9 cellular contexts compared by ENCODE assay signal in genomic region chr10:62046522-62047239, GRCh38.
DNase-seq lines count a peak whose midpoint lies in the region; ATAC-seq, FAIRE-seq and TF ChIP-seq lines count a peak whose summit lies in the region.
"Had no signal": no experiment of that assay in that cellular context is flagged by ENCODE, and none has a peak within 500 bp of the region (broad histone marks: within the 10 kb centered on the region; RNA-seq: fewer than 3 reads in every experiment).

No MANE protein-coding gene starts in this region.

- no peaks in the 10 kb centered on the region for H3K9me3 Mint-ChIP-seq in chondrocyte (ENCODE audit: low read depth)
- H3K9me3 Mint-ChIP-seq in naive thymus-derived CD8-positive, alpha-beta T cell: no peaks in the 10 kb centered on the region
- H3K9me3 Mint-ChIP-seq in GM23338: no peaks in the 10 kb centered on the region

- H3K9ac ChIP-seq in PC-3 (ENCODE audit: low read length): peak overlapping the region; percentile 42

- H3K27me3 ChIP-seq in PC-3 (ENCODE audit: low read length) (no peaks in the 10 kb centered on the region), GM23338 (ENCODE audit: insufficient read depth) (no peaks in the 10 kb centered on the region)

- H3K9me2 ChIP-seq in PC-3 (replicated peaks; ENCODE audit: low read length): no peaks in the 10 kb centered on the region
- H3K9me2 ChIP-seq in GM23338 (ENCODE audit: insufficient read depth): no peaks in the 10 kb centered on the region

- H3K4me2 ChIP-seq in PC-3 (ENCODE audit: low read length) (peak overlapping the region; percentile 80), GM23338 (no peak overlapping the region)

- H3K27ac ChIP-seq in PC-3 (ENCODE audit: low read length): peak overlapping the region; percentile 77
- H3K27ac ChIP-seq in GM23338 (ENCODE audit: low read depth): no peak overlapping the region

- H3K4me1 Mint-ChIP-seq in chondrocyte (ENCODE audit: low read depth) (peaks cover 78% of the 10 kb centered on the region), GM23338 (peaks cover 69% of the 10 kb centered on the region)
- H3K4me1 Mint-ChIP-seq in naive thymus-derived CD8-positive, alpha-beta T cell: peaks cover 21 to 98% (median 83%) of the 10 kb centered on the region in 4 donors

- TF ChIP-seq CTCF in PC-3 (conservative IDR thresholded peaks at IDR 0.05; ENCODE audit: low read depth, low read length) (no peak), chondrocyte (IDR thresholded peaks at IDR 0.05) (no peak), D721Med (IDR thresholded peaks at IDR 0.05; ENCODE audit: insufficient read depth, missing control alignments) (no peak), GM23338 (conservative IDR thresholded peaks at IDR 0.05; ENCODE audit: low read depth in 2 of 2) (no peak)

- H3K79me2 ChIP-seq in PC-3 (ENCODE audit: low read length) (peaks cover 27% of the 10 kb centered on the region), GM23338 (replicated peaks; ENCODE audit: insufficient read depth) (no peaks in the 10 kb centered on the region)

- H3K36me3 ChIP-seq in PC-3 (ENCODE audit: low read depth, low read length) (peaks cover 3% of the 10 kb centered on the region), GM23338 (ENCODE audit: insufficient read depth) (no peaks in the 10 kb centered on the region)

- peaks cover 12% of the 10 kb centered on the region for H3F3A ChIP-seq in PC-3 (ENCODE audit: low read length, unreplicated experiment)
- H3F3A ChIP-seq in GM23338 (replicated peaks; ENCODE audit: low read depth): no peaks in the 10 kb centered on the region

- no peak for FAIRE-seq in D721Med (lab: Jason Lieb, UNC)

- H4K20me1 ChIP-seq in PC-3 (ENCODE audit: low read length) (no peaks in the 10 kb centered on the region), GM23338 (replicated peaks; ENCODE audit: insufficient read depth) (no peaks in the 10 kb centered on the region)

- CTCF ChIA-PET in PC-3 (lab: Charles Lee): interaction anchor here (0.6 to 4.9 kb wide), 4 partner anchors 8 to 1463 kb away, joined by 3 to 52 read pairs (median 4); no protein-coding TSS in a partner anchor

- no peaks in the 10 kb centered on the region for H3K27me3 Mint-ChIP-seq in chondrocyte (ENCODE audit: low read depth)
- no peaks in the 10 kb centered on the region for H3K27me3 Mint-ChIP-seq in naive thymus-derived CD8-positive, alpha-beta T cell
- H3K27me3 Mint-ChIP-seq in GM23338 (ENCODE audit: insufficient read depth, low read depth, poor library complexity): peaks cover 4% of the 10 kb centered on the region

- peak overlapping the region; percentile 98 for H3K27ac Mint-ChIP-seq in chondrocyte (ENCODE audit: unreplicated experiment)
- H3K27ac Mint-ChIP-seq in naive thymus-derived CD8-positive, alpha-beta T cell: peak overlapping the region in 8 of 10 donors; percentile 2 to 97 (median 74)
- no peak overlapping the region for H3K27ac Mint-ChIP-seq in GM23338

- DNase-seq in stimulated activated CD4-positive, alpha-beta T cell treated with anti-CD3 and anti-CD28 coated beads, Interleukin-1b, Interleukin-23, amount 100 ng/mL, for 48 hours: peak; percentile 44
- no peak for DNase-seq in stimulated activated CD4-positive, alpha-beta T cell treated with anti-CD3 and anti-CD28 coated beads, Interleukin-12 subunit alpha, Interleukin-12 subunit beta, amount 100 ng/mL, for 4 hours
- DNase-seq in PC-3 (peak; percentile 97), chondrocyte (ENCODE audit: low spot score) (no peak), D721Med (ENCODE audit: insufficient read length, low spot score) (no peak), GM23338 (ENCODE audit: low spot score) (no peak)
- no peak for DNase-seq in naive thymus-derived CD8-positive, alpha-beta T cell

- POLR2A ChIA-PET in PC-3 (lab: Charles Lee; ENCODE audit: unreplicated experiment): interaction anchor here (0.5 to 1.5 kb wide), 7 partner anchors 9 to 386 kb away, joined by 3 to 14 read pairs (median 5); no protein-coding TSS in a partner anchor
- POLR2A ChIA-PET in naive thymus-derived CD8-positive, alpha-beta T cell (lab: Charles Lee): interaction anchor here (1.0 kb wide), 1 partner anchor 9 kb away, joined by 3 read pairs; no protein-coding TSS in a partner anchor

- peaks cover 15% of the 10 kb centered on the region for H3K36me3 Mint-ChIP-seq in chondrocyte (ENCODE audit: low read depth)
- peaks cover 0 to 13% (median 12%) of the 10 kb centered on the region in 3 donors for H3K36me3 Mint-ChIP-seq in naive thymus-derived CD8-positive, alpha-beta T cell
- H3K36me3 Mint-ChIP-seq in GM23338 (ENCODE audit: low read depth): no peaks in the 10 kb centered on the region

- ATAC-seq in HG02852 (IDR thresholded peaks at IDR 0.05; ENCODE audit: unreplicated experiment) (peak; percentile 33), PC-3 (peak; percentile 4), GM23338 (no peak)
- peak in 1 of 2 donors; percentile 35 for ATAC-seq in naive thymus-derived CD8-positive, alpha-beta T cell
- ATAC-seq: HCT116 had no signal

- H3K4me3 ChIP-seq in PC-3 (ENCODE audit: low read length): peak overlapping the region; percentile 45
- H3K4me3 ChIP-seq in GM23338: no peak overlapping the region

- H3K4me1 ChIP-seq in PC-3 (ENCODE audit: insufficient read depth, low read length) (peaks cover 84% of the 10 kb centered on the region), GM23338 (ENCODE audit: insufficient read depth) (peaks cover 58% of the 10 kb centered on the region)

- H2AFZ ChIP-seq in PC-3 (ENCODE audit: low read length): no peak overlapping the region
- no peak overlapping the region for H2AFZ ChIP-seq in GM23338

- no TSS peak for BruUV-seq in PC-3 (replicated peaks; lab: Mats Ljungman, UMichigan)

- H3K9me3 ChIP-seq in PC-3 (ENCODE audit: low read length): no peaks in the 10 kb centered on the region

- intact Hi-C loops in PC-3 (cut with micrococcal nuclease): loop anchor here (1.0 to 10.0 kb wide), 3 partner anchors 185 to 1232 kb away; no protein-coding TSS in a partner anchor

- H3K4me3 Mint-ChIP-seq in chondrocyte (ENCODE audit: unreplicated experiment): peak overlapping the region; percentile 56
- H3K4me3 Mint-ChIP-seq in naive thymus-derived CD8-positive, alpha-beta T cell: peak overlapping the region in 7 of 10 donors; percentile 1 to 66 (median 55)
- no peak overlapping the region for H3K4me3 Mint-ChIP-seq in GM23338

TF ChIP-seq in GM23338, 12 proteins besides CTCF, POLR2A, EP300 and RAD21 (continues in another document):
- TF ChIP-seq ZNF462 (CRISPR knock-in tag; IDR thresholded peaks at IDR 0.05): no peak
- TF ChIP-seq EZH2 (IDR thresholded peaks at IDR 0.05; ENCODE audit: low read depth, unreplicated experiment): no peak
- no peak for TF ChIP-seq STAT1 (IDR thresholded peaks at IDR 0.05; ENCODE audit: unreplicated experiment)
- no peak for TF ChIP-seq ZNF114 (CRISPR knock-in tag; IDR thresholded peaks at IDR 0.05)

Comparison
In these comparisons a context has a peak if more than half of its experiments do, and no peak if none do; other contexts are left out.
1. DNase-seq: peak in stimulated activated CD4-positive, alpha-beta T cell treated with anti-CD3 and anti-CD28 coated beads, Interleukin-1b, Interleukin-23, amount 100 ng/mL, for 48 hours (single experiment) and PC-3 (single experiment); none in stimulated activated CD4-positive, alpha-beta T cell treated with anti-CD3 and anti-CD28 coated beads, Interleukin-12 subunit alpha, Interleukin-12 subunit beta, amount 100 ng/mL, for 4 hours (single experiment), chondrocyte (single experiment), naive thymus-derived CD8-positive, alpha-beta T cell (0 of 10), D721Med (single experiment) and GM23338 (single experiment).